In genomic region chr10:95467642-95468041, GRCh38 we compare ENCODE assay signal across 8 cellular contexts.
DNase-seq lines count a peak whose midpoint lies in the region; ATAC-seq and TF ChIP-seq lines count a peak whose summit lies in the region.
"Not testable (repeated sequence)": the region's sequence is repeated elsewhere in the genome, so short reads cannot be mapped to it uniquely, and the experiment has no call there.

No MANE protein-coding gene starts in this region.

- H3K4me1 Mint-ChIP-seq in Caco-2 (ENCODE audit: low read depth, unreplicated experiment) (peaks cover 44% of the 10 kb centered on the region), nephron progenitor cell (peaks cover 72% of the 10 kb centered on the region)

- POLR2A ChIA-PET in Caco-2 (lab: Charles Lee), result interaction anchor here (1.0 kb wide), 1 partner anchor 13 kb away, joined by 7 read pairs; no protein-coding TSS in a partner anchor
- POLR2A ChIA-PET in Panc1 (lab: Charles Lee), result not testable (repeated sequence)

- H3K4me3 ChIP-seq in Caco-2 (ENCODE audit: low read depth, low read length); Panc1 (ENCODE audit: low read depth in 2 of 2, low read length in 2 of 2); gastroesophageal sphincter; liver (ENCODE audit: low read depth in 1 of 3, low read length in 3 of 3); gastrocnemius medialis; upper lobe of right lung: not testable (repeated sequence)

- peak overlapping the region; percentile 46 for H3K27ac Mint-ChIP-seq in Caco-2 (ENCODE audit: unreplicated experiment)
- H3K27ac Mint-ChIP-seq in nephron progenitor cell, result peak overlapping the region; percentile 73

- not testable (repeated sequence) for DNase-seq in Caco-2; Panc1 (ENCODE audit: low read depth, low spot score); caudate nucleus (lab: John Stamatoyannopoulos, UW); nephron progenitor cell; gastrocnemius medialis; upper lobe of right lung

- TF ChIP-seq RAD21 in liver (IDR thresholded peaks at IDR 0.05), result not testable (repeated sequence)

- H3K36me3 Mint-ChIP-seq in Caco-2 (ENCODE audit: insufficient read depth, unreplicated experiment); nephron progenitor cell (ENCODE audit: low read depth): not testable (repeated sequence)

- whole genome bisulfite sequencing in gastroesophageal sphincter (ENCODE audit: low coverage in 1 of 2), 2 donors, result 42 to 64% methylated on average over 1 of the region's 5 CpGs
- WGBS in liver, result 95% methylated on average over 5 of the region's 5 CpGs

- H3K9me3 ChIP-seq in Caco-2; Panc1 (ENCODE audit: control insufficient read depth, insufficient read depth, low read depth, low read length); gastroesophageal sphincter; liver (ENCODE audit: control insufficient read depth in 4 of 4, low read length in 3 of 4); gastrocnemius medialis; upper lobe of right lung: not testable (repeated sequence)

- CTCF ChIA-PET in Caco-2 (lab: Charles Lee), result interaction anchor here (0.6 to 1.2 kb wide), 3 partner anchors 13 to 137 kb away, joined by 4 to 13 read pairs (median 8); no protein-coding TSS in a partner anchor
- CTCF ChIA-PET in Panc1 (lab: Charles Lee), result interaction anchor here (0.7 kb wide), 1 partner anchor 363 kb away, joined by 15 read pairs; no protein-coding TSS in a partner anchor

- H3K4me3 Mint-ChIP-seq in Caco-2 (ENCODE audit: unreplicated experiment) (peak overlapping the region; percentile 18), nephron progenitor cell (peak overlapping the region; percentile 54)

- H3K9me3 Mint-ChIP-seq in Caco-2 (ENCODE audit: unreplicated experiment); nephron progenitor cell: not testable (repeated sequence)

- not testable (repeated sequence) for H3K9ac ChIP-seq in liver (ENCODE audit: low read depth in 1 of 2, low read length in 2 of 2)

- not testable (repeated sequence) for H3K27me3 Mint-ChIP-seq in Caco-2 (ENCODE audit: insufficient read depth, unreplicated experiment); nephron progenitor cell (ENCODE audit: low read depth, poor library complexity)

- not testable (repeated sequence) for TF ChIP-seq CTCF in Caco-2 (IDR thresholded peaks at IDR 0.05; ENCODE audit: insufficient read depth in 1 of 2, low read depth in 1 of 2, low read length in 1 of 2, severe bottlenecking in 1 of 2, unreplicated experiment in 1 of 2); Panc1 (IDR thresholded peaks at IDR 0.05); gastroesophageal sphincter (IDR thresholded peaks at IDR 0.05); liver (IDR thresholded peaks at IDR 0.05; ENCODE audit: low read depth, low read length, missing input control); nephron progenitor cell (IDR thresholded peaks at IDR 0.05); gastrocnemius medialis (IDR thresholded peaks at IDR 0.05 in 4 of 5, conservative IDR thresholded peaks at IDR 0.05 in 1 of 5); upper lobe of right lung (IDR thresholded peaks at IDR 0.05)

- H3K27ac ChIP-seq in Panc1 (ENCODE audit: low read length) (peak overlapping the region; percentile 44; the same call in 1 of the 2 replicates), caudate nucleus (ENCODE audit: low read depth, low read length) (peak overlapping the region; percentile 54), gastroesophageal sphincter (peak overlapping the region; percentile 84 to 100 (median 94)), liver (ENCODE audit: low read depth in 1 of 2, low read length in 2 of 2) (peak overlapping the region; percentile 14 to 54), gastrocnemius medialis (peak overlapping the region; percentile 92 to 99 (median 95)), upper lobe of right lung (peak overlapping the region; percentile 19)

- ATAC-seq in Panc1, gastroesophageal sphincter, gastrocnemius medialis, upper lobe of right lung: not testable (repeated sequence)

- H3K36me3 ChIP-seq in Caco-2 (ENCODE audit: control insufficient read depth, insufficient read depth, low read length); Panc1 (ENCODE audit: control insufficient read depth, insufficient read depth, low read length); gastroesophageal sphincter; liver (ENCODE audit: control insufficient read depth in 4 of 4, insufficient read depth in 3 of 4, low read depth in 1 of 4, low read length in 3 of 4); gastrocnemius medialis; upper lobe of right lung: not testable (repeated sequence)

- not testable (repeated sequence) for H3K27me3 ChIP-seq in Caco-2 (replicated peaks; ENCODE audit: control insufficient read depth, insufficient read depth, low read length); Panc1 (ENCODE audit: control insufficient read depth, insufficient read depth, low read length); gastroesophageal sphincter; liver (ENCODE audit: control insufficient read depth in 4 of 4, insufficient read depth in 4 of 4, low read length in 3 of 4); gastrocnemius medialis; upper lobe of right lung

- not testable (repeated sequence) for BruUV-seq in Caco-2 (replicated peaks; lab: Mats Ljungman, UMichigan); Panc1 (replicated peaks; lab: Mats Ljungman, UMichigan)

- in situ Hi-C loops in Panc1 (cut with HindIII; ENCODE audit: low pct_unique_long_range_greater_than_20kb, low sequenced_read_pairs); gastrocnemius medialis (cut with MboI; ENCODE audit: low sequenced_read_pairs in 4 of 4): not testable (repeated sequence)

- not testable (repeated sequence) for TF ChIP-seq EP300 in gastroesophageal sphincter (IDR thresholded peaks at IDR 0.05)

- not testable (repeated sequence) for TF ChIP-seq POLR2A in gastroesophageal sphincter (IDR thresholded peaks at IDR 0.05); gastrocnemius medialis (IDR thresholded peaks at IDR 0.05)

- intact Hi-C loops in Caco-2 (cut with micrococcal nuclease; ENCODE audit: unreplicated experiment), result loop anchor here (1.0 to 2.0 kb wide), 5 partner anchors 9 to 93 kb away; partner anchors contain the start of gene SORBS1
- intact Hi-C loops in Panc1 (cut with micrococcal nuclease; ENCODE audit: unreplicated experiment); upper lobe of right lung (cut with DNase I): not testable (repeated sequence)
- intact Hi-C loops in gastrocnemius medialis (cut with DNase I; ENCODE audit: low total_unique reads), result loop anchor here (1.0 to 2.0 kb wide), 2 partner anchors 17 to 51 kb away; no protein-coding TSS in a partner anchor

- H3K4me1 ChIP-seq in Caco-2 (peaks cover 51% of the 10 kb centered on the region), Panc1 (ENCODE audit: control insufficient read depth, insufficient read depth, low read length) (peaks cover 37% of the 10 kb centered on the region), gastroesophageal sphincter (peaks cover 9 to 100% (median 31%) of the 10 kb centered on the region in 3 donors), liver (ENCODE audit: control insufficient read depth in 4 of 4, insufficient read depth in 4 of 4, low read length in 3 of 4) (peaks cover 14 to 35% (median 26%) of the 10 kb centered on the region in 4 donors), gastrocnemius medialis (peaks cover 74 to 89% of the 10 kb centered on the region in 2 donors), upper lobe of right lung (peaks cover 27% of the 10 kb centered on the region)

Comparison
In these comparisons a context has a peak if more than half of its experiments do, and no peak if none do; other contexts are left out.
1. H3K27ac ChIP-seq: peak in every context shown above with its lines; median percentile 95 in gastrocnemius medialis; 94 in gastroesophageal sphincter; 54 in caudate nucleus; 44 in Panc1; 34 in liver; 19 in upper lobe of right lung.